16 cellular contexts compared by ENCODE assay signal in the genomic region with DNA sequence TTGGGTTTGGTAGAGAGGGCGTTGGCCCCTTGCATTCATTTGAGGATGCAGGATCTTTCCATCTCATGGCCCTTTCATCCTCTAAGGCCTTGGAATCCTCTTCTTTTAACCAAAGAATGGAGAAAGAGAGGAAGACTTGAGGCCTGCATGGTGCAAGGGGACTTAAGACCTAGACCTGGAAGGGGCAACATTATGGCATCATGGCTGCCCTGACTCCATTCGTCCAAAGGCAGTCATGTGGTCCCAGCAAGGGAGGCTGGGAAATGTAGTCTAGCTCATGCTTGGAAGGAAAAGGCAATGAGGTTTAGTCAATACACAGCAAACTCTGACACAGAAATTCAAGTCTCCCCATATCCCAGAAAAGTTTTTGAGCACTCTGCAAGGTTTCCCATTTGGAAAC. TPM values are rescaled to one million over a fixed set of nuclear protein-coding genes. Genes with fewer than 3 reads are reported as not detected.
A peak's percentile ranks its signal among the peaks of the same experiment; 100 is the strongest.
DNase-seq lines count a peak whose midpoint lies in the region; ATAC-seq, FAIRE-seq and TF ChIP-seq lines count a peak whose summit lies in the region.
"Had no signal": no experiment of that assay in that cellular context is flagged by ENCODE, and none has a peak within 500 bp of the region (broad histone marks: within the 10 kb centered on the region; RNA-seq: fewer than 3 reads in every experiment).

No MANE protein-coding gene starts in this region.

- H3K9me3 ChIP-seq in mammary epithelial cell (replicated peaks; ENCODE audit: insufficient read depth, low read length) = no peaks in the 10 kb centered on the region
- no peaks in the 10 kb centered on the region for H3K9me3 ChIP-seq in neuronal stem cell (replicated peaks in 1 of 2; ENCODE audit: control insufficient read depth in 2 of 2, insufficient read depth in 1 of 2, low read depth in 1 of 2, low read length in 2 of 2)

- ATAC-seq in activated T-helper 17 cell treated with anti-CD3 and anti-CD28 coated beads, Interleukin-2, amount 50 U/mL, for 72 hours (replicated peaks) = peak; percentile 43
- peak; percentile 51 for ATAC-seq in stimulated activated effector memory CD8-positive, alpha-beta T cell treated with anti-CD3 and anti-CD28 coated beads, Interleukin-12 subunit alpha, Interleukin-12 subunit beta, amount 100 ng/mL, for 72 hours
- ATAC-seq in HG03045 (IDR thresholded peaks at IDR 0.05; ENCODE audit: unreplicated experiment) = no peak

- H2AK5ac ChIP-seq in neuronal stem cell (ENCODE audit: low read depth, low read length) = no peak overlapping the region

- no peaks in the 10 kb centered on the region for H4K20me1 ChIP-seq in mammary epithelial cell (ENCODE audit: insufficient read depth, low read length)

- H3K9me3 Mint-ChIP-seq in MCF 10A (ENCODE audit: unreplicated experiment) = no peaks in the 10 kb centered on the region
- no peaks in the 10 kb centered on the region for H3K9me3 Mint-ChIP-seq in activated T-helper 17 cell treated with anti-CD3 and anti-CD28 coated beads, Interleukin-2, amount 50 U/mL, for 72 hours
- no peaks in the 10 kb centered on the region for H3K9me3 Mint-ChIP-seq in stimulated activated effector memory CD8-positive, alpha-beta T cell treated with anti-CD3 and anti-CD28 coated beads, Interleukin-12 subunit alpha, Interleukin-12 subunit beta, amount 100 ng/mL, for 72 hours
- H3K9me3 Mint-ChIP-seq: nephron; stimulated activated naive CD8-positive, alpha-beta T cell treated with anti-CD3 and anti-CD28 coated beads, Interleukin-15, Interleukin-2, amounts not matched to agents 100 ng/mL and 50 ng/mL, for 24 hours had no signal

- POLR2A ChIA-PET in MCF 10A (lab: Yijun Ruan, JAX) = no interaction called here

- H2BK120ac ChIP-seq in neuronal stem cell (ENCODE audit: low read depth, low read length) = no peak overlapping the region

- H3K4me1 ChIP-seq in mammary epithelial cell (ENCODE audit: insufficient read depth, low read length) (peaks cover 6% of the 10 kb centered on the region), neuronal stem cell (ENCODE audit: control insufficient read depth in 2 of 2, insufficient read depth in 1 of 2, low read depth in 1 of 2, low read length in 2 of 2) (peaks cover 0 to 7% of the 10 kb centered on the region in 2 donors)

- H3K18ac ChIP-seq in neuronal stem cell (ENCODE audit: low read length) = no peak overlapping the region

- 90% methylated on average over 2 of the region's 2 CpGs for WGBS in mammary epithelial cell (ENCODE audit: low coverage, missing lambda C conversion rate)
- WGBS in neuronal stem cell (ENCODE audit: extremely low coverage in 2 of 2, insufficient read length in 2 of 2, insufficient replicate concordance in 1 of 2), 2 donors = no CpG with 5 or more reads among the region's 2 CpGs

- H3K36me3 ChIP-seq in mammary epithelial cell (ENCODE audit: insufficient read depth, low read length) (peaks cover 3% of the 10 kb centered on the region), neuronal stem cell (replicated peaks in 1 of 2; ENCODE audit: control insufficient read depth in 2 of 2, insufficient read depth in 2 of 2, low read length in 2 of 2) (peaks cover 3 to 18% of the 10 kb centered on the region in 2 donors)

- no peak overlapping the region for H2BK5ac ChIP-seq in neuronal stem cell (ENCODE audit: low read length)

- dilution Hi-C loops in mammary epithelial cell (cut with HindIII; ENCODE audit: low sequenced_read_pairs) = no loop called here

- CTCF ChIA-PET in MCF 10A (lab: Yijun Ruan, JAX) = interaction anchor here (1.1 to 7.1 kb wide), 3 partner anchors 236 to 250 kb away, joined by 3 to 148 read pairs (median 3); partner anchors contain the start of gene PMP22
- CTCF ChIA-PET in mammary epithelial cell (lab: Charles Lee; ENCODE audit: low non-redundant PET) = no interaction called here

- no peak overlapping the region for H3K4ac ChIP-seq in neuronal stem cell (ENCODE audit: low read length)

- no peak overlapping the region for H3K4me2 ChIP-seq in mammary epithelial cell (ENCODE audit: insufficient read depth, low read depth, low read length)
- H3K4me2 ChIP-seq in neuronal stem cell (ENCODE audit: insufficient read depth, low read length, poor library complexity, severe bottlenecking) = no peak overlapping the region

- H4K91ac ChIP-seq in neuronal stem cell (ENCODE audit: low read depth, low read length, poor library complexity) = no peak overlapping the region

- DNase-seq in MCF 10A (ENCODE audit: unreplicated experiment) (peak; percentile 9), mammary epithelial cell (no peak), NAMALWA (ENCODE audit: low spot score) (peak; percentile 24), neuronal stem cell (ENCODE audit: low spot score) (no peak), GM12892 (ENCODE audit: insufficient read length) (no peak)
- DNase-seq in stimulated activated effector memory CD8-positive, alpha-beta T cell treated with anti-CD3 and anti-CD28 coated beads, Interleukin-12 subunit alpha, Interleukin-12 subunit beta, amount 100 ng/mL, for 72 hours (ENCODE audit: low spot score in 2 of 2) = no peak
- DNase-seq: activated gamma-delta T cell treated with Interleukin-2 at 50 U/mL for 16 hours; NCI-H2029; stimulated activated CD4-positive, alpha-beta T cell treated with anti-CD3 and anti-CD28 coated beads, Interleukin-2, amount 100 ng/mL, for 48 hours; T-helper 1 cell had no signal

- FAIRE-seq in GM12892 (lab: Jason Lieb, UNC) = no peak
- FAIRE-seq: bronchial epithelial cell had no signal

- no peak overlapping the region for H3K27ac Mint-ChIP-seq in MCF 10A (ENCODE audit: low read depth, unreplicated experiment)
- no peak overlapping the region for H3K27ac Mint-ChIP-seq in activated T-helper 17 cell treated with anti-CD3 and anti-CD28 coated beads, Interleukin-2, amount 50 U/mL, for 72 hours
- peak overlapping the region; percentile 29 for H3K27ac Mint-ChIP-seq in stimulated activated effector memory CD8-positive, alpha-beta T cell treated with anti-CD3 and anti-CD28 coated beads, Interleukin-12 subunit alpha, Interleukin-12 subunit beta, amount 100 ng/mL, for 72 hours
- H3K27ac Mint-ChIP-seq: IgD-negative memory B cell; stimulated activated naive CD8-positive, alpha-beta T cell treated with anti-CD3 and anti-CD28 coated beads, Interleukin-15, Interleukin-2, amounts not matched to agents 100 ng/mL and 50 ng/mL, for 24 hours had no signal

- intact Hi-C loops in MCF 10A (cut with micrococcal nuclease) (no loop called here), mammary epithelial cell (cut with micrococcal nuclease) (no loop called here)

- H3K23ac ChIP-seq in neuronal stem cell (ENCODE audit: low read depth, low read length, poor library complexity) = no peak overlapping the region

- TF ChIP-seq CTCF in MCF 10A (IDR thresholded peaks at IDR 0.05; ENCODE audit: unreplicated experiment) (no peak), mammary epithelial cell (conservative IDR thresholded peaks at IDR 0.05 in 1 of 2, IDR thresholded peaks at IDR 0.05 in 1 of 2; ENCODE audit: extremely low read depth in 1 of 2, insufficient read depth in 1 of 2, low read depth in 1 of 2, low read length in 2 of 2) (no peak)

- H3K4me1 Mint-ChIP-seq in MCF 10A (ENCODE audit: insufficient read depth, unreplicated experiment) = peaks cover 7% of the 10 kb centered on the region
- H3K4me1 Mint-ChIP-seq in activated T-helper 17 cell treated with anti-CD3 and anti-CD28 coated beads, Interleukin-2, amount 50 U/mL, for 72 hours = peaks cover 6% of the 10 kb centered on the region
- peaks cover 12% of the 10 kb centered on the region for H3K4me1 Mint-ChIP-seq in stimulated activated effector memory CD8-positive, alpha-beta T cell treated with anti-CD3 and anti-CD28 coated beads, Interleukin-12 subunit alpha, Interleukin-12 subunit beta, amount 100 ng/mL, for 72 hours

- H3K27ac ChIP-seq in mammary epithelial cell (ENCODE audit: insufficient read depth, low read depth, low read length) = no peak overlapping the region
- H3K27ac ChIP-seq in neuronal stem cell (replicated peaks; ENCODE audit: low read length) = no peak overlapping the region

- no peaks in the 10 kb centered on the region for H3K79me2 ChIP-seq in mammary epithelial cell (ENCODE audit: insufficient read depth, low read length)

- H3K36me3 Mint-ChIP-seq in MCF 10A (ENCODE audit: insufficient read depth, unreplicated experiment) = peaks cover 26% of the 10 kb centered on the region
- peaks cover 25% of the 10 kb centered on the region for H3K36me3 Mint-ChIP-seq in activated T-helper 17 cell treated with anti-CD3 and anti-CD28 coated beads, Interleukin-2, amount 50 U/mL, for 72 hours (ENCODE audit: low read depth)
- H3K36me3 Mint-ChIP-seq in stimulated activated effector memory CD8-positive, alpha-beta T cell treated with anti-CD3 and anti-CD28 coated beads, Interleukin-12 subunit alpha, Interleukin-12 subunit beta, amount 100 ng/mL, for 72 hours = peaks cover 28% of the 10 kb centered on the region

- no peak overlapping the region for H3K4me3 Mint-ChIP-seq in MCF 10A (ENCODE audit: unreplicated experiment)
- H3K4me3 Mint-ChIP-seq in activated T-helper 17 cell treated with anti-CD3 and anti-CD28 coated beads, Interleukin-2, amount 50 U/mL, for 72 hours = no peak overlapping the region
- no peak overlapping the region for H3K4me3 Mint-ChIP-seq in stimulated activated effector memory CD8-positive, alpha-beta T cell treated with anti-CD3 and anti-CD28 coated beads, Interleukin-12 subunit alpha, Interleukin-12 subunit beta, amount 100 ng/mL, for 72 hours
- H3K4me3 Mint-ChIP-seq: IgD-negative memory B cell; nephron; stimulated activated naive CD8-positive, alpha-beta T cell treated with anti-CD3 and anti-CD28 coated beads, Interleukin-15, Interleukin-2, amounts not matched to agents 100 ng/mL and 50 ng/mL, for 24 hours had no signal

- H3K4me3 ChIP-seq in mammary epithelial cell (replicated peaks in 1 of 3; ENCODE audit: insufficient read depth in 1 of 3, low read depth in 2 of 3, low read length in 3 of 3) (no peak overlapping the region), neuronal stem cell (ENCODE audit: low read length in 2 of 2) (no peak overlapping the region)

- H3K27me3 Mint-ChIP-seq in MCF 10A (ENCODE audit: insufficient read depth, unreplicated experiment) = no peaks in the 10 kb centered on the region
- no peaks in the 10 kb centered on the region for H3K27me3 Mint-ChIP-seq in activated T-helper 17 cell treated with anti-CD3 and anti-CD28 coated beads, Interleukin-2, amount 50 U/mL, for 72 hours
- H3K27me3 Mint-ChIP-seq: IgD-negative memory B cell; stimulated activated naive CD8-positive, alpha-beta T cell treated with anti-CD3 and anti-CD28 coated beads, Interleukin-15, Interleukin-2, amounts not matched to agents 100 ng/mL and 50 ng/mL, for 24 hours had no signal

- H2AFZ ChIP-seq in mammary epithelial cell (ENCODE audit: low read depth, low read length) (no peak overlapping the region), neuronal stem cell (ENCODE audit: low read length) (no peak overlapping the region)

- no peaks in the 10 kb centered on the region for H3K27me3 ChIP-seq in mammary epithelial cell (ENCODE audit: insufficient read depth, low read length)
- H3K27me3 ChIP-seq in neuronal stem cell (ENCODE audit: control insufficient read depth in 3 of 3, insufficient read depth in 3 of 3, low read depth in 1 of 3, low read length in 3 of 3) = no peaks in the 10 kb centered on the region

- no peak for TF ChIP-seq POLR2A in GM12892 (IDR thresholded peaks at IDR 0.05; ENCODE audit: low read depth, low read length)

- H3K9ac ChIP-seq in mammary epithelial cell (ENCODE audit: insufficient read depth, low read length) (no peak overlapping the region), neuronal stem cell (ENCODE audit: low read depth, low read length, poor library complexity) (no peak overlapping the region)

- no peak overlapping the region for H2BK15ac ChIP-seq in neuronal stem cell (ENCODE audit: low read length)

- BruUV-seq in MCF 10A (replicated peaks; lab: Mats Ljungman, UMichigan) (no TSS peak), mammary epithelial cell (replicated peaks; lab: Mats Ljungman, UMichigan) (no TSS peak)

- no peak overlapping the region for H3K14ac ChIP-seq in neuronal stem cell (ENCODE audit: low read length)

- H2BK12ac ChIP-seq in neuronal stem cell (ENCODE audit: low read length) = no peak overlapping the region

- H4K8ac ChIP-seq in neuronal stem cell (ENCODE audit: low read depth, low read length) = no peak overlapping the region

- in situ Hi-C loops in mammary epithelial cell (cut with MboI; ENCODE audit: low sequenced_read_pairs in 2 of 2) = no loop called here

- no peaks in the 10 kb centered on the region for H3K79me1 ChIP-seq in neuronal stem cell (ENCODE audit: low read depth, low read length)

RNA-seq across cellular contexts. Expression of gene CDRT4, which starts 30.7 kb away (rescaled TPM):
- 11.3 and 19.6 TPM in 2 replicates for total RNA-seq in MCF 10A (2022)
- total RNA-seq in mammary epithelial cell = 1 to 10 TPM; 2.3 to 8.0 TPM
- 0.45 TPM for polyA plus RNA-seq in mammary epithelial cell
- 0.83 TPM for polyA minus RNA-seq in mammary epithelial cell
- 1 to 10 TPM; 5.8 to 8.0 TPM for total RNA-seq in activated T-helper 17 cell treated with anti-CD3 and anti-CD28 coated beads, Interleukin-2, amount 50 U/mL, for 72 hours
- 10.4 TPM for polyA plus RNA-seq in neuronal stem cell (2013, experiment 1 of 2)
- polyA plus RNA-seq in neuronal stem cell (2013, experiment 2 of 2) = 12.6 TPM
- 1.3 TPM for polyA plus RNA-seq in GM12892 (2012; ENCODE audit: missing spikeins)

Comparison
In these comparisons a context has a peak if more than half of its experiments do, and no peak if none do; other contexts are left out.
1. DNase-seq: peak in MCF 10A (single experiment) and NAMALWA (single experiment); none in mammary epithelial cell (single experiment), stimulated activated effector memory CD8-positive, alpha-beta T cell treated with anti-CD3 and anti-CD28 coated beads, Interleukin-12 subunit alpha, Interleukin-12 subunit beta, amount 100 ng/mL, for 72 hours (0 of 2), neuronal stem cell (single experiment) and GM12892 (single experiment).